1 cellular context compared by ENCODE assay signal in the genomic region with DNA sequence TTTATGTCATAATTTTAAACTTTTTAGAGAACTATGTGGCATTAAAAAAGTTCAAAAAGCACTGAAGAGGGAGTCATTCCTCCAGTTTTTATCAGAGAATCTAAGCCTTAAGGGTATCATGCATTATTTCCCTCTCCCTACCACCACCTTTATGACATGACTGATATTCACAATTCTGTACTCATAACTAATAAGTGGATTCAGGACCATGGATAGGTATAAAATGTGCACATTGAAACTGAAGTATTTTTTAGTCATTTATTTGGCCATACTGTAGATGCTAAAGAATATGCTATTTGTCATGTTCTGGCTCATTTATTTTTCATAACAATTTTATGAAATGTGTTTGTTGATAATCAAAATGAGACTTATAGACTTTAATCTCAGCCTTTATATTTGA.
TF ChIP-seq lines count a peak whose summit lies in the region.

No MANE protein-coding gene starts in this region.

TF ChIP-seq in A549, 52 proteins besides CTCF, POLR2A, EP300 and RAD21 (continued from another document):
- TF ChIP-seq, protein P1, sequence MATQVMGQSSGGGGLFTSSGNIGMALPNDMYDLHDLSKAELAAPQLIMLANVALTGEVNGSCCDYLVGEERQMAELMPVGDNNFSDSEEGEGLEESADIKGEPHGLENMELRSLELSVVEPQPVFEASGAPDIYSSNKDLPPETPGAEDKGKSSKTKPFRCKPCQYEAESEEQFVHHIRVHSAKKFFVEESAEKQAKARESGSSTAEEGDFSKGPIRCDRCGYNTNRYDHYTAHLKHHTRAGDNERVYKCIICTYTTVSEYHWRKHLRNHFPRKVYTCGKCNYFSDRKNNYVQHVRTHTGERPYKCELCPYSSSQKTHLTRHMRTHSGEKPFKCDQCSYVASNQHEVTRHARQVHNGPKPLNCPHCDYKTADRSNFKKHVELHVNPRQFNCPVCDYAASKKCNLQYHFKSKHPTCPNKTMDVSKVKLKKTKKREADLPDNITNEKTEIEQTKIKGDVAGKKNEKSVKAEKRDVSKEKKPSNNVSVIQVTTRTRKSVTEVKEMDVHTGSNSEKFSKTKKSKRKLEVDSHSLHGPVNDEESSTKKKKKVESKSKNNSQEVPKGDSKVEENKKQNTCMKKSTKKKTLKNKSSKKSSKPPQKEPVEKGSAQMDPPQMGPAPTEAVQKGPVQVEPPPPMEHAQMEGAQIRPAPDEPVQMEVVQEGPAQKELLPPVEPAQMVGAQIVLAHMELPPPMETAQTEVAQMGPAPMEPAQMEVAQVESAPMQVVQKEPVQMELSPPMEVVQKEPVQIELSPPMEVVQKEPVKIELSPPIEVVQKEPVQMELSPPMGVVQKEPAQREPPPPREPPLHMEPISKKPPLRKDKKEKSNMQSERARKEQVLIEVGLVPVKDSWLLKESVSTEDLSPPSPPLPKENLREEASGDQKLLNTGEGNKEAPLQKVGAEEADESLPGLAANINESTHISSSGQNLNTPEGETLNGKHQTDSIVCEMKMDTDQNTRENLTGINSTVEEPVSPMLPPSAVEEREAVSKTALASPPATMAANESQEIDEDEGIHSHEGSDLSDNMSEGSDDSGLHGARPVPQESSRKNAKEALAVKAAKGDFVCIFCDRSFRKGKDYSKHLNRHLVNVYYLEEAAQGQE (IDR thresholded peaks at IDR 0.05), result peak; percentile 69
